Comparison of ENCODE assay signal across 22 cellular contexts in genomic region chr17:17326275-17326875, GRCh38. TPM values are rescaled to one million over a fixed set of nuclear protein-coding genes. Genes with fewer than 3 reads are reported as not detected.
DNase-seq lines count a peak whose midpoint lies in the region; ATAC-seq and TF ChIP-seq lines count a peak whose summit lies in the region.
"Had no signal": no experiment of that assay in that cellular context is flagged by ENCODE, and none has a peak within 500 bp of the region (broad histone marks: within the 10 kb centered on the region; RNA-seq: fewer than 3 reads in every experiment).

No MANE protein-coding gene starts in this region.

- H3K36me3 Mint-ChIP-seq in naive thymus-derived CD4-positive, alpha-beta T cell: peaks cover 0 to 4% (median 0%) of the 10 kb centered on the region in 5 donors
- no peaks in the 10 kb centered on the region for H3K36me3 Mint-ChIP-seq in HFFc6 (ENCODE audit: low read depth)

- CTCF ChIA-PET in naive thymus-derived CD4-positive, alpha-beta T cell (lab: Charles Lee): interaction anchor here (1.1 kb wide), 1 partner anchor 9 kb away, joined by 4 read pairs; no protein-coding TSS in a partner anchor

- no peaks in the 10 kb centered on the region for H4K20me1 ChIP-seq in osteoblast (ENCODE audit: insufficient read depth, low read length)

- no peak overlapping the region for H3K27ac Mint-ChIP-seq in naive thymus-derived CD4-positive, alpha-beta T cell
- H3K27ac Mint-ChIP-seq in HFFc6: no peak overlapping the region

- H3K4me3 Mint-ChIP-seq in naive thymus-derived CD4-positive, alpha-beta T cell: no peak overlapping the region
- no peak overlapping the region for H3K4me3 Mint-ChIP-seq in HFFc6

- H2AFZ ChIP-seq in osteoblast (ENCODE audit: low read length): no peak overlapping the region

- H3K27ac ChIP-seq in osteoblast (ENCODE audit: low read depth, low read length): no peak overlapping the region
- no peak overlapping the region for H3K27ac ChIP-seq in naive thymus-derived CD4-positive, alpha-beta T cell (ENCODE audit: low read depth, low read length)
- H3K27ac ChIP-seq: C4-2B, HL-60, SJSA1 had no signal

- no peaks in the 10 kb centered on the region for H3K27me3 ChIP-seq in osteoblast (ENCODE audit: insufficient read depth, low read length)
- no peaks in the 10 kb centered on the region for H3K27me3 ChIP-seq in naive thymus-derived CD4-positive, alpha-beta T cell (ENCODE audit: control insufficient read depth in 2 of 2, insufficient read depth in 2 of 2, low read length in 2 of 2)
- H3K27me3 ChIP-seq: MG63, SJSA1 had no signal

- intact Hi-C loops in left ventricle myocardium superior (cut with micrococcal nuclease): no loop called here
- intact Hi-C loops in cardiac septum (cut with DNase I): loop anchor here (10.0 kb wide), 1 partner anchor 58 kb away; no protein-coding TSS in a partner anchor
- intact Hi-C loops in naive thymus-derived CD4-positive, alpha-beta T cell (cut with micrococcal nuclease): no loop called here

- ATAC-seq in left ventricle myocardium superior (no peak), HG02678 (IDR thresholded peaks at IDR 0.05; ENCODE audit: unreplicated experiment) (no peak)
- no peak for ATAC-seq in naive thymus-derived CD4-positive, alpha-beta T cell
- ATAC-seq: HepG2, K562 had no signal

- no peaks in the 10 kb centered on the region for H3K9me3 ChIP-seq in osteoblast (ENCODE audit: low read depth, low read length)
- no peaks in the 10 kb centered on the region for H3K9me3 ChIP-seq in naive thymus-derived CD4-positive, alpha-beta T cell (ENCODE audit: control insufficient read depth in 2 of 3, low read length in 3 of 3)
- H3K9me3 ChIP-seq: MG63, SJSA1 had no signal

- no peak for TF ChIP-seq CTCF in osteoblast (IDR thresholded peaks at IDR 0.05; ENCODE audit: extremely low read depth, low read depth, low read length)
- TF ChIP-seq CTCF in HFFc6 (IDR thresholded peaks at IDR 0.05): no peak

- H3K4me1 Mint-ChIP-seq in naive thymus-derived CD4-positive, alpha-beta T cell: no peaks in the 10 kb centered on the region
- peaks cover 4% of the 10 kb centered on the region; the same call in 1 of the 2 replicates for H3K4me1 Mint-ChIP-seq in HFFc6 (ENCODE audit: low read depth)

- H3K79me2 ChIP-seq in osteoblast (ENCODE audit: insufficient read depth, low read length): no peaks in the 10 kb centered on the region

- peaks cover 6% of the 10 kb centered on the region for H3K4me1 ChIP-seq in osteoblast (ENCODE audit: insufficient read depth, low read length)
- no peaks in the 10 kb centered on the region for H3K4me1 ChIP-seq in naive thymus-derived CD4-positive, alpha-beta T cell (ENCODE audit: control insufficient read depth in 2 of 2, insufficient read depth in 2 of 2, low read length in 2 of 2)
- H3K4me1 ChIP-seq: SJSA1 had no signal

- H3K9me3 Mint-ChIP-seq in naive thymus-derived CD4-positive, alpha-beta T cell: no peaks in the 10 kb centered on the region
- H3K9me3 Mint-ChIP-seq in HFFc6: no peaks in the 10 kb centered on the region

- H3K27me3 Mint-ChIP-seq in naive thymus-derived CD4-positive, alpha-beta T cell: no peaks in the 10 kb centered on the region
- H3K27me3 Mint-ChIP-seq in HFFc6 (ENCODE audit: insufficient read depth): peaks cover 12% of the 10 kb centered on the region

- no peak overlapping the region for H3K4me3 ChIP-seq in osteoblast (ENCODE audit: insufficient read depth, low read length)
- no peak overlapping the region for H3K4me3 ChIP-seq in naive thymus-derived CD4-positive, alpha-beta T cell (ENCODE audit: low read length)
- H3K4me3 ChIP-seq: K562, MG63, SJSA1 had no signal

- no peaks in the 10 kb centered on the region for H3K36me3 ChIP-seq in osteoblast (ENCODE audit: insufficient read depth, low read length)
- no peaks in the 10 kb centered on the region for H3K36me3 ChIP-seq in naive thymus-derived CD4-positive, alpha-beta T cell (ENCODE audit: control insufficient read depth in 2 of 3, insufficient read depth in 3 of 3, low read length in 3 of 3)
- H3K36me3 ChIP-seq: MG63, SJSA1 had no signal

- DNase-seq in left ventricle myocardium superior (peak; percentile 5), cardiac septum (ENCODE audit: low spot score) (no peak), iPS-NIHi11 (ENCODE audit: low spot score) (peak; percentile 14), osteoblast (ENCODE audit: insufficient read length, low spot score, missing footprints) (peak; percentile 26), HFFc6 (no peak)
- DNase-seq in naive thymus-derived CD4-positive, alpha-beta T cell: no peak
- DNase-seq: 8988T, AML-193, DMS53, GF-D8, MG63, NCI-H1417, NCI-H187, NCI-H446, NCI-H526, OCI-M1 had no signal

- POLR2A ChIA-PET in naive thymus-derived CD4-positive, alpha-beta T cell (lab: Charles Lee): no interaction called here

- no peak overlapping the region for H3K4me2 ChIP-seq in osteoblast (ENCODE audit: insufficient read depth, low read length)

RNA-seq across cellular contexts. Expression of gene NT5M, which starts 23.2 kb away (rescaled TPM):
- total RNA-seq in left ventricle myocardium superior (8.6 TPM), cardiac septum (7.5 TPM), osteoblast (0.36 and 1.2 TPM in 2 replicates)
- 1 to 10 TPM; 2.9 to 6.3 (median 3.5) TPM for total RNA-seq in naive thymus-derived CD4-positive, alpha-beta T cell
- polyA plus RNA-seq in naive thymus-derived CD4-positive, alpha-beta T cell: 1 to 10 TPM in 1 of 2 donors, under 1 TPM in 1; 0.85 to 4.4 TPM
- under 1 TPM; 0.20 to 0.83 (median 0.60) TPM for total RNA-seq in HFFc6 (2021; fragmentation: NEBNext Ultra II Directional; extraction: Animal tissue kit (Norgen Biotek cat#: 25700))

RNA-seq across cellular contexts. Expression of gene COPS3, which starts 45.3 kb away (rescaled TPM):
- total RNA-seq in left ventricle myocardium superior: 89.4 TPM
- 64.0 TPM for total RNA-seq in cardiac septum
- 76.0 and 78.5 TPM in 2 replicates for total RNA-seq in osteoblast
- 10 to 100 TPM; 44.7 to 98.7 (median 69.4) TPM for total RNA-seq in naive thymus-derived CD4-positive, alpha-beta T cell
- 10 to 100 TPM; 76.5 to 86.3 TPM for polyA plus RNA-seq in naive thymus-derived CD4-positive, alpha-beta T cell
- total RNA-seq in HFFc6 (2021; fragmentation: NEBNext Ultra II Directional; extraction: Animal tissue kit (Norgen Biotek cat#: 25700)): 10 to 100 TPM; 82.3 to 93.7 (median 86.7) TPM

Comparison
In these comparisons a context has a peak if more than half of its experiments do, and no peak if none do; other contexts are left out.
1. DNase-seq: peak in left ventricle myocardium superior (single experiment), iPS-NIHi11 (single experiment) and osteoblast (single experiment); none in cardiac septum (single experiment), naive thymus-derived CD4-positive, alpha-beta T cell (0 of 9) and HFFc6 (single experiment).